8 cellular contexts compared by ENCODE assay signal in genomic region chr22:36369922-36370781, GRCh38. TPM values are rescaled to one million over a fixed set of nuclear protein-coding genes. Genes with fewer than 3 reads are reported as not detected.
DNase-seq lines count a peak whose midpoint lies in the region; FAIRE-seq and TF ChIP-seq lines count a peak whose summit lies in the region.

No MANE protein-coding gene starts in this region.

- TF ChIP-seq CTCF in spleen (IDR thresholded peaks at IDR 0.05 in 8 of 11, conservative IDR thresholded peaks at IDR 0.05 in 3 of 11) (no peak), MM.1S (IDR thresholded peaks at IDR 0.05; ENCODE audit: low read length) (no peak)

- no peak overlapping the region for H3K4me2 ChIP-seq in MM.1S (ENCODE audit: low read depth, low read length)

- TF ChIP-seq POLR2A in GM12891 (IDR thresholded peaks at IDR 0.05; ENCODE audit: low read depth, low read length) (no peak), spleen (IDR thresholded peaks at IDR 0.05) (no peak)

- H3K27ac Mint-ChIP-seq in immature natural killer cell, result peak overlapping the region; percentile 81 to 98 (median 97)

- no peaks in the 10 kb centered on the region for H3K9me2 ChIP-seq in MM.1S (replicated peaks; ENCODE audit: insufficient read depth, low read length)

- peak; percentile 66 for FAIRE-seq in GM12891 (lab: Jason Lieb, UNC)

- H3K9me3 ChIP-seq in adipocyte (ENCODE audit: control insufficient read depth, low read length) (no peaks in the 10 kb centered on the region), spleen (no peaks in the 10 kb centered on the region), MM.1S (replicated peaks; ENCODE audit: insufficient read depth, low read length) (no peaks in the 10 kb centered on the region)

- peaks cover 94% of the 10 kb centered on the region for H4K20me1 ChIP-seq in MM.1S (ENCODE audit: insufficient read depth, low read length)

- peaks cover 7% of the 10 kb centered on the region; the same call in 1 of the 2 replicates for H3F3A ChIP-seq in MM.1S (ENCODE audit: insufficient read depth, low read length)

- H2AFZ ChIP-seq in MM.1S (ENCODE audit: low read length), result no peak overlapping the region

- H3K4me3 ChIP-seq in adipocyte (ENCODE audit: low read length) (no peak overlapping the region), spleen (peak overlapping the region in 5 of 8 donors; percentile 1 to 52 (median 16)), MM.1S (ENCODE audit: low read length) (no peak overlapping the region)

- H3K27ac ChIP-seq in spleen, result peak overlapping the region; percentile 72 to 100 (median 98)
- H3K27ac ChIP-seq in MM.1S (ENCODE audit: low read length), result no peak overlapping the region

- H3K4me1 ChIP-seq in adipocyte (ENCODE audit: control insufficient read depth, insufficient read depth, low read length) (peaks cover 70% of the 10 kb centered on the region), spleen (peaks cover 98 to 100% (median 100%) of the 10 kb centered on the region in 6 donors), MM.1S (ENCODE audit: low read length) (peaks cover 68% of the 10 kb centered on the region)

- H3K9ac ChIP-seq in adipocyte (ENCODE audit: low read length), result peak overlapping the region; percentile 6
- H3K9ac ChIP-seq in MM.1S (ENCODE audit: low read length), result no peak overlapping the region

- peak overlapping the region; percentile 67 to 90 (median 77) for H3K4me3 Mint-ChIP-seq in immature natural killer cell

- peaks cover 3% of the 10 kb centered on the region for H3K36me3 ChIP-seq in adipocyte (ENCODE audit: control insufficient read depth, insufficient read depth, low read length, severe bottlenecking)
- peaks cover 0 to 70% (median 9%) of the 10 kb centered on the region in 6 donors for H3K36me3 ChIP-seq in spleen
- H3K36me3 ChIP-seq in MM.1S (replicated peaks; ENCODE audit: insufficient read depth, low read length), result peaks cover 17% of the 10 kb centered on the region

- peaks cover 100% of the 10 kb centered on the region for H3K79me2 ChIP-seq in MM.1S (ENCODE audit: low read length)

- no peaks in the 10 kb centered on the region for H3K9me3 Mint-ChIP-seq in immature natural killer cell

- H3K36me3 Mint-ChIP-seq in immature natural killer cell, result no peaks in the 10 kb centered on the region

- peaks cover 95 to 96% of the 10 kb centered on the region in 2 donors for H3K4me1 Mint-ChIP-seq in immature natural killer cell

- H3K27me3 ChIP-seq in adipocyte (replicated peaks; ENCODE audit: control insufficient read depth, insufficient read depth, low read length) (no peaks in the 10 kb centered on the region), spleen (replicated peaks in 1 of 7) (no peaks in the 10 kb centered on the region), MM.1S (replicated peaks; ENCODE audit: insufficient read depth, low read length) (no peaks in the 10 kb centered on the region)

- intact Hi-C loops in spleen (cut with DNase I; ENCODE audit: low total_unique reads), result no loop called here

- H3K27me3 Mint-ChIP-seq in immature natural killer cell (ENCODE audit: low read depth in 3 of 3), result peaks cover 5 to 17% (median 9%) of the 10 kb centered on the region in 3 donors

- WGBS in spleen, 5 donors, result 21 to 30% (median 24%) methylated on average over 11 of the region's 11 CpGs

- DNase-seq in GM12891 (ENCODE audit: insufficient read length, low spot score) (no peak), NCI-H446 (lab: John Stamatoyannopoulos, UW) (peak; percentile 38 to 69), adipocyte (ENCODE audit: low read depth) (peak; percentile 62), immature natural killer cell (no peak), spleen (peak; percentile 87), putamen (ENCODE audit: low spot score) (no peak), HPDE6-E6E7 (ENCODE audit: extremely low spot score) (no peak), MM.1S (no peak)

TF ChIP-seq in GM12891, 5 proteins besides CTCF, POLR2A, EP300 and RAD21:
- no peak for TF ChIP-seq TAF1 (IDR thresholded peaks at IDR 0.05; ENCODE audit: low read depth, low read length)
- 0 out of 2 replicates have a peak, but pooled peaks have one; percentile 44 for TF ChIP-seq POLR2AphosphoS5 (IDR thresholded peaks at IDR 0.05; ENCODE audit: low read depth, low read length)

RNA-seq across cellular contexts. Expression of gene MYH9, which starts 17.6 kb away (rescaled TPM):
- polyA plus RNA-seq in GM12891 (2012; ENCODE audit: low read depth, missing spikeins), result 164 TPM
- polyA plus RNA-seq in immature natural killer cell, result 100 to 1,000 TPM in 1 of 3 donors, 10 to 100 TPM in 1, 1 to 10 TPM in 1; 8.7 to 355 (median 40.2) TPM
- 1,000 to 10,000 TPM in 4 of 7 donors, 100 to 1,000 TPM in 3; 575 to 1,376 (median 1,013) TPM for total RNA-seq in spleen
- polyA plus RNA-seq in spleen, result 100 to 1,000 TPM in 1 of 3 donors, 10 to 100 TPM in 2; 59.8 to 166 (median 71.1) TPM

Comparison
In these comparisons a context has a peak if more than half of its experiments do, and no peak if none do; other contexts are left out.
1. DNase-seq: peak in NCI-H446 (2 of 2), adipocyte (single experiment) and spleen (single experiment); none in GM12891 (single experiment), immature natural killer cell (0 of 3), putamen (single experiment), HPDE6-E6E7 (single experiment) and MM.1S (single experiment).
2. H3K4me3 ChIP-seq: peak in spleen (5 of 8); none in adipocyte (single experiment) and MM.1S (single experiment).